In genomic region chr20:16486532-16486931, GRCh38 we compare ENCODE assay signal across 22 cellular contexts.
"Had no signal": no experiment of that assay in that cellular context is flagged by ENCODE, and none has a peak within 500 bp of the region (broad histone marks: within the 10 kb centered on the region; RNA-seq: fewer than 3 reads in every experiment).

No MANE protein-coding gene starts in this region.

- H3K27me3 ChIP-seq: pancreas, right lobe of liver, spleen, testis, tibial nerve, upper lobe of right lung, vagina had no signal

- H3K4me1 ChIP-seq: pancreas, prostate gland, right lobe of liver, tibial nerve, upper lobe of right lung, vagina had no signal

- H3K4me3 ChIP-seq: pancreas, prostate gland, right lobe of liver, spleen, testis, tibial nerve, upper lobe of right lung, vagina had no signal

- H3K9me3 ChIP-seq: pancreas, prostate gland, right lobe of liver, spleen, testis, tibial nerve, upper lobe of right lung, vagina had no signal

- H3K27ac ChIP-seq: pancreas, prostate gland, right lobe of liver, spleen, testis, tibial nerve, upper lobe of right lung, vagina had no signal

- FAIRE-seq: endometrium, frontal cortex, kidney, pancreas had no signal

- H3K36me3 ChIP-seq: prostate gland, vagina had no signal

- DNase-seq: effector memory CD4-positive, alpha-beta T cell; kidney; left cardiac atrium; mesendoderm; naive B cell; occipital lobe; pancreas; retina; right lobe of liver; spleen; stimulated activated CD4-positive, alpha-beta T cell treated with anti-CD3 and anti-CD28 coated beads, Interleukin-2, amount 100 ng/mL, for 24 hours; stimulated activated CD4-positive, alpha-beta T cell treated with anti-CD3 and anti-CD28 coated beads, Interleukin-4, amount 100 ng/mL, for 4 hours; stimulated activated naive B cell treated with anti-CD40 and anti-IgM and Interleukin-4, amounts not matched to agents 10 μg/mL and 1 μg/mL and 100 μg/mL, for 72 hours; stimulated activated naive CD8-positive, alpha-beta T cell treated with anti-CD3 and anti-CD28 coated beads, Interleukin-15, amount 100 ng/mL, for 72 hours; testis; upper lobe of right lung had no signal

- ATAC-seq: esophagus mucosa; left cardiac atrium; pancreas; right lobe of liver; stimulated activated naive B cell treated with anti-CD40 and anti-IgM and Interleukin-4, amounts not matched to agents 10 μg/mL and 1 μg/mL and 100 μg/mL, for 72 hours; stimulated activated naive CD8-positive, alpha-beta T cell treated with anti-CD3 and anti-CD28 coated beads, Interleukin-15, amount 100 ng/mL, for 72 hours; upper lobe of right lung had no signal
